8 cellular contexts compared by ENCODE assay signal in genomic region chr1:18901952-18902522, GRCh38. TPM values are rescaled to one million over a fixed set of nuclear protein-coding genes. Genes with fewer than 3 reads are reported as not detected.
A peak's percentile ranks its signal among the peaks of the same experiment; 100 is the strongest.
DNase-seq lines count a peak whose midpoint lies in the region; ATAC-seq and TF ChIP-seq lines count a peak whose summit lies in the region.

No MANE protein-coding gene starts in this region.

- no peak overlapping the region for H2AK5ac ChIP-seq in H9 (ENCODE audit: insufficient read length, low read length)

- no peak overlapping the region for H3K56ac ChIP-seq in H9 (ENCODE audit: insufficient read length, low read depth, low read length)

- no peak overlapping the region for H2BK12ac ChIP-seq in H9 (ENCODE audit: insufficient read length, low read depth, low read length)

- peak overlapping the region; percentile 61 for H3K4me2 ChIP-seq in H9 (ENCODE audit: insufficient read depth, insufficient read length, low read length)
- peak overlapping the region; percentile 90 for H3K4me2 ChIP-seq in SK-N-SH

- intact Hi-C loops in esophagus muscularis mucosa (cut with DNase I): loop anchor here (5.0 kb wide), 1 partner anchor 190 kb away; no protein-coding TSS in a partner anchor

- no peaks in the 10 kb centered on the region for H3K27me3 Mint-ChIP-seq in CD4-positive, CD25-positive, alpha-beta regulatory T cell
- H3K27me3 Mint-ChIP-seq in H9 (ENCODE audit: low read depth): peaks cover 8% of the 10 kb centered on the region

- no peaks in the 10 kb centered on the region for H3K9me3 Mint-ChIP-seq in CD4-positive, CD25-positive, alpha-beta regulatory T cell
- no peaks in the 10 kb centered on the region for H3K9me3 Mint-ChIP-seq in H9

- TF ChIP-seq RAD21 in SK-N-SH (IDR thresholded peaks at IDR 0.05; ENCODE audit: low read length): no peak

- no peak overlapping the region for H3T11ph ChIP-seq in H9 (ENCODE audit: low read length)

- H4K20me1 ChIP-seq in H9 (ENCODE audit: control insufficient read depth, insufficient read depth, insufficient read length) (no peaks in the 10 kb centered on the region), SK-N-SH (ENCODE audit: insufficient read depth) (no peaks in the 10 kb centered on the region)

- POLR2A ChIA-PET in SK-N-SH (lab: Yijun Ruan, JAX): interaction anchor here (1.2 to 1.5 kb wide), 3 partner anchors 17 to 71 kb away, joined by 3 to 8 read pairs (median 4); no protein-coding TSS in a partner anchor

- CTCF ChIA-PET in SK-N-SH (lab: Yijun Ruan, JAX): interaction anchor here (0.9 to 5.2 kb wide), 8 partner anchors 9 to 305 kb away, joined by 3 to 59 read pairs (median 8); no protein-coding TSS in a partner anchor

- H3K27ac Mint-ChIP-seq in CD4-positive, CD25-positive, alpha-beta regulatory T cell: peak overlapping the region; percentile 97
- peak overlapping the region; percentile 86 to 98 (median 89) for H3K27ac Mint-ChIP-seq in H9

- no peaks in the 10 kb centered on the region for H3K27me3 ChIP-seq in CD4-positive, CD25-positive, alpha-beta regulatory T cell (ENCODE audit: control insufficient read depth, insufficient read depth, low read length)
- H3K27me3 ChIP-seq in H9 (ENCODE audit: insufficient read depth, low read length): no peaks in the 10 kb centered on the region
- H3K27me3 ChIP-seq in SK-N-SH (ENCODE audit: insufficient read depth): no peaks in the 10 kb centered on the region
- no peaks in the 10 kb centered on the region for H3K27me3 ChIP-seq in esophagus muscularis mucosa
- H3K27me3 ChIP-seq in neutrophil: no peaks in the 10 kb centered on the region

- ATAC-seq in CD4-positive, CD25-positive, alpha-beta regulatory T cell (ENCODE audit: low read depth in 2 of 2): no peak
- ATAC-seq in HG02938 (IDR thresholded peaks at IDR 0.05; ENCODE audit: unreplicated experiment) (no peak), HG02970 (IDR thresholded peaks at IDR 0.05; ENCODE audit: low FRiP score, unreplicated experiment) (no peak), HG03039 (IDR thresholded peaks at IDR 0.05; ENCODE audit: unreplicated experiment) (no peak)

- no peak overlapping the region for H2AFZ ChIP-seq in H9 (ENCODE audit: low read length)
- H2AFZ ChIP-seq in SK-N-SH (ENCODE audit: low read depth): peak overlapping the region; percentile 84

- H3F3A ChIP-seq in SK-N-SH (replicated peaks; ENCODE audit: insufficient read depth): peaks cover 6% of the 10 kb centered on the region

- TF ChIP-seq CTCF in H9 (conservative IDR thresholded peaks at IDR 0.05) (no peak), SK-N-SH (IDR thresholded peaks at IDR 0.05) (0 out of 2 replicates have a peak, but pooled peaks have one; percentile 6), esophagus muscularis mucosa (IDR thresholded peaks at IDR 0.05) (no peak), neutrophil (IDR thresholded peaks at IDR 0.05) (no peak)

- no peak for DNase-seq in CD4-positive, CD25-positive, alpha-beta regulatory T cell
- DNase-seq in H9: no peak
- no peak for DNase-seq in SK-N-SH
- DNase-seq in esophagus muscularis mucosa (ENCODE audit: extremely low spot score): no peak

- no peaks in the 10 kb centered on the region for H3K9me3 ChIP-seq in CD4-positive, CD25-positive, alpha-beta regulatory T cell (ENCODE audit: control insufficient read depth in 2 of 2, low read length in 2 of 2)
- H3K9me3 ChIP-seq in H9 (ENCODE audit: control insufficient read depth, low read depth, low read length) (no peaks in the 10 kb centered on the region), SK-N-SH (no peaks in the 10 kb centered on the region), esophagus muscularis mucosa (no peaks in the 10 kb centered on the region), neutrophil (no peaks in the 10 kb centered on the region)

- peak overlapping the region; percentile 61 for H3K4me3 ChIP-seq in CD4-positive, CD25-positive, alpha-beta regulatory T cell (ENCODE audit: low read depth, low read length)
- H3K4me3 ChIP-seq in SK-N-SH (ENCODE audit: low read depth in 2 of 2, low read length in 1 of 2) (peak overlapping the region; percentile 93 to 94), esophagus muscularis mucosa (peak overlapping the region; percentile 75 to 93 (median 82)), neutrophil (ENCODE audit: low read depth in 1 of 2, low read length in 1 of 2) (peak overlapping the region; percentile 66 to 84)

- H3K4ac ChIP-seq in H9 (ENCODE audit: low read depth, low read length): no peak overlapping the region

- H4K91ac ChIP-seq in H9 (ENCODE audit: insufficient read length, low read depth, low read length): no peak overlapping the region

- no peak overlapping the region for H3K23ac ChIP-seq in H9 (ENCODE audit: insufficient read length, low read depth, low read length)

- peaks cover 10 to 50% (median 21%) of the 10 kb centered on the region in 4 donors for H3K4me1 Mint-ChIP-seq in CD4-positive, CD25-positive, alpha-beta regulatory T cell
- peaks cover 12 to 16% of the 10 kb centered on the region in 2 experiments for H3K4me1 Mint-ChIP-seq in H9

- H2BK120ac ChIP-seq in H9 (ENCODE audit: low read depth, low read length, poor library complexity, severe bottlenecking): no peak overlapping the region

- no peak overlapping the region for H3K18ac ChIP-seq in H9 (ENCODE audit: insufficient read length, low read depth, low read length)

- H3K79me2 ChIP-seq in H9 (ENCODE audit: insufficient read depth, low read length) (no peaks in the 10 kb centered on the region), SK-N-SH (ENCODE audit: insufficient read depth) (peaks cover 7% of the 10 kb centered on the region; the same call in 1 of the 2 replicates)

- H4K5ac ChIP-seq in H9 (ENCODE audit: insufficient read length, low read depth, low read length): no peak overlapping the region

- peaks cover 7% of the 10 kb centered on the region for H3K36me3 ChIP-seq in CD4-positive, CD25-positive, alpha-beta regulatory T cell (ENCODE audit: control insufficient read depth, insufficient read depth, low read length)
- no peaks in the 10 kb centered on the region for H3K36me3 ChIP-seq in SK-N-SH (replicated peaks in 1 of 2; ENCODE audit: control insufficient read depth in 1 of 2, insufficient read depth in 2 of 2, low read length in 1 of 2)
- peaks cover 0 to 18% (median 2%) of the 10 kb centered on the region in 4 donors for H3K36me3 ChIP-seq in esophagus muscularis mucosa
- H3K36me3 ChIP-seq in neutrophil: peaks cover 9% of the 10 kb centered on the region

- H3K9ac ChIP-seq in H9 (ENCODE audit: extremely low read depth, insufficient read length, low read length) (peak overlapping the region; percentile 30), SK-N-SH (peak overlapping the region; percentile 75)

- no peak for TF ChIP-seq POLR2A in esophagus muscularis mucosa (IDR thresholded peaks at IDR 0.05; ENCODE audit: low read depth)

- H3K79me1 ChIP-seq in H9 (ENCODE audit: insufficient read depth, low read depth, low read length, poor library complexity, severe bottlenecking): no peaks in the 10 kb centered on the region

- H3K27ac ChIP-seq in CD4-positive, CD25-positive, alpha-beta regulatory T cell (ENCODE audit: insufficient read depth, low read length, poor library complexity, severe bottlenecking): peak overlapping the region; percentile 76
- H3K27ac ChIP-seq in H9 (ENCODE audit: insufficient read length, low read depth, low read length) (no peak overlapping the region), SK-N-SH (ENCODE audit: low read depth in 2 of 2, low read length in 1 of 2) (peak overlapping the region; percentile 76 to 93), esophagus muscularis mucosa (replicated peaks in 1 of 4) (peak overlapping the region; percentile 85 to 96 (median 89)), neutrophil (peak overlapping the region; percentile 88)

- no peak overlapping the region for H2BK20ac ChIP-seq in H9 (ENCODE audit: low read depth, low read length, poor library complexity, severe bottlenecking)

- H4K8ac ChIP-seq in H9 (replicated peaks; ENCODE audit: insufficient read length, low read depth, low read length): no peak overlapping the region

- 0 out of 2 replicates have a peak overlapping the region, but pooled peaks have one; percentile 30 for H3K14ac ChIP-seq in H9 (ENCODE audit: insufficient read depth, low read length)

- no peak overlapping the region for H2BK5ac ChIP-seq in H9 (ENCODE audit: insufficient read length, low read length)

- no peak for TF ChIP-seq EP300 in SK-N-SH (IDR thresholded peaks at IDR 0.05; ENCODE audit: borderline replicate concordance in 1 of 2, low read depth in 1 of 2, low read length in 1 of 2)
- no peak for TF ChIP-seq EP300 in esophagus muscularis mucosa (IDR thresholded peaks at IDR 0.05)

- H3K4me3 Mint-ChIP-seq in CD4-positive, CD25-positive, alpha-beta regulatory T cell: peak overlapping the region; percentile 89 to 97 (median 93)
- peak overlapping the region; percentile 95 to 99 for H3K4me3 Mint-ChIP-seq in H9

- H3K36me3 Mint-ChIP-seq in CD4-positive, CD25-positive, alpha-beta regulatory T cell: peaks cover 3% of the 10 kb centered on the region
- H3K36me3 Mint-ChIP-seq in H9 (ENCODE audit: insufficient read depth in 1 of 3, low read depth in 3 of 3): peaks cover 0 to 2% (median 0%) of the 10 kb centered on the region in 3 experiments; a peak in 4 of 7 replicates

- H3K4me1 ChIP-seq in CD4-positive, CD25-positive, alpha-beta regulatory T cell (ENCODE audit: control insufficient read depth, insufficient read depth, low read length, poor library complexity, severe bottlenecking): peaks cover 22% of the 10 kb centered on the region
- no peaks in the 10 kb centered on the region for H3K4me1 ChIP-seq in H9 (ENCODE audit: insufficient read depth, low read length)
- H3K4me1 ChIP-seq in SK-N-SH (ENCODE audit: control insufficient read depth in 1 of 2, insufficient read depth in 2 of 2, low read depth in 1 of 2, low read length in 1 of 2): peaks cover 9 to 14% of the 10 kb centered on the region in 2 experiments; a peak in 2 of 4 replicates
- peaks cover 15 to 32% (median 23%) of the 10 kb centered on the region in 4 donors for H3K4me1 ChIP-seq in esophagus muscularis mucosa
- H3K4me1 ChIP-seq in neutrophil (ENCODE audit: control insufficient read depth in 1 of 2, insufficient read depth in 1 of 2, low read depth in 1 of 2, low read length in 1 of 2): peaks cover 30 to 41% of the 10 kb centered on the region in 2 experiments

- peaks cover 4% of the 10 kb centered on the region for H3K23me2 ChIP-seq in H9 (ENCODE audit: insufficient read length, low read depth, low read length, poor library complexity, severe bottlenecking)

- H2BK15ac ChIP-seq in H9 (ENCODE audit: low read depth, low read length): no peak overlapping the region

- no peaks in the 10 kb centered on the region for H3K9me2 ChIP-seq in SK-N-SH

- WGBS in H9 (ENCODE audit: extremely low coverage, insufficient read length, low lambda C conversion rate): no CpG with 5 or more reads among the region's 44 CpGs
- 3% methylated on average over 14 of the region's 44 CpGs for WGBS in SK-N-SH (ENCODE audit: low lambda C conversion rate)
- WGBS in esophagus muscularis mucosa: under 1% methylated on average over 31 of the region's 44 CpGs

RNA-seq across cellular contexts. Expression of gene ALDH4A1, which starts 0.3 kb away (rescaled TPM):
- total RNA-seq in CD4-positive, CD25-positive, alpha-beta regulatory T cell: 1.4 TPM
- polyA plus RNA-seq in CD4-positive, CD25-positive, alpha-beta regulatory T cell: 1 to 10 TPM; 1.0 to 2.0 (median 1.5) TPM
- total RNA-seq in H9 (2021): 26.1 TPM in 2 replicates
- polyA plus RNA-seq in SK-N-SH (2012; rRNA removed): 18.5 and 26.2 TPM in 2 replicates
- polyA plus RNA-seq in SK-N-SH (2012; cell fraction: cytosol; rRNA removed): 11.9 and 17.9 TPM in 2 replicates
- 38.5 and 69.7 TPM in 2 replicates for polyA plus RNA-seq in SK-N-SH (2012; cell fraction: nucleus; rRNA removed)
- total RNA-seq in esophagus muscularis mucosa: 10 to 100 TPM; 25.1 to 29.5 (median 27.2) TPM

RNA-seq across cellular contexts. Expression of gene TAS1R2, which starts 42.6 kb away (rescaled TPM):
- total RNA-seq in CD4-positive, CD25-positive, alpha-beta regulatory T cell: not detected
- polyA plus RNA-seq in CD4-positive, CD25-positive, alpha-beta regulatory T cell: not detected
- total RNA-seq in H9 (2021): not detected in 2 replicates
- polyA plus RNA-seq in SK-N-SH (2012; rRNA removed): not detected in 2 replicates
- not detected in 2 replicates for polyA plus RNA-seq in SK-N-SH (2012; cell fraction: cytosol; rRNA removed)
- polyA plus RNA-seq in SK-N-SH (2012; cell fraction: nucleus; rRNA removed): not detected in 2 replicates
- total RNA-seq in esophagus muscularis mucosa: not detected

RNA-seq across cellular contexts. Expression of gene IFFO2, which starts 54.4 kb away (rescaled TPM):
- 101 TPM for total RNA-seq in CD4-positive, CD25-positive, alpha-beta regulatory T cell
- 1 to 10 TPM; 1.4 to 4.7 (median 2.9) TPM for polyA plus RNA-seq in CD4-positive, CD25-positive, alpha-beta regulatory T cell
- total RNA-seq in H9 (2021) (3.6 and 6.1 TPM in 2 replicates), esophagus muscularis mucosa (10 to 100 TPM in 3 of 4 donors, 1 to 10 TPM in 1; 9.6 to 40.3 (median 16.3) TPM)
- 10.5 TPM in 2 replicates for polyA plus RNA-seq in SK-N-SH (2012; rRNA removed)
- 8.2 and 9.1 TPM in 2 replicates for polyA plus RNA-seq in SK-N-SH (2012; cell fraction: cytosol; rRNA removed)
- polyA plus RNA-seq in SK-N-SH (2012; cell fraction: nucleus; rRNA removed): 18.5 and 29.7 TPM in 2 replicates

Comparison
In these comparisons a context has a peak if more than half of its experiments do, and no peak if none do; other contexts are left out.
1. RNA of gene ALDH4A1, which starts 0.3 kb away (total RNA-seq): 25.1 to 29.5 TPM in esophagus muscularis mucosa and 26.1 TPM in H9; 1.4 TPM in CD4-positive, CD25-positive, alpha-beta regulatory T cell (single experiment); every median in the first group is over 10 times any median in the second.
2. Peak in every context shown above with its lines, with median percentiles within 50 percentile points of each other: H3K4me3 ChIP-seq.